Comparison of ENCODE assay signal across 11 cellular contexts in the genomic region with DNA sequence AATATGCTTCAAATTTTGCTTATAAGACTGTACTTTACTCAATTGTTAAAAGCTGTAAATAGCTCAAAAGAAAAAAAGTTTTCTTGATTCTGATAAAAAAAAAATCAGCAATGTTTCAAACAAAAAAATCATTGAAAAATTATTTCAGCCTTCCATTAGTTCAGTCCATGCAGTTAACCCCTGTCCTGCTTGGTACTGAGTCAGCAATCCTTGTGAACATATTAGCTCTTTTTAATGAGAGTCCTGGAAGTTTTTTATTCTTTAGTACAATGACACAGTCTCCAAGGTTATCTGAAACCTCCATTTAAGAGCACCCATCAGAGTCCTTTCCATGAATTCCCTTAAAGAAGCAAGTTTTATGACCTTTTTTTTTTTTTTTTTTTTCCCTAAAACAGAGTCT.
"Had no signal": no experiment of that assay in that cellular context is flagged by ENCODE, and none has a peak within 500 bp of the region (broad histone marks: within the 10 kb centered on the region; RNA-seq: fewer than 3 reads in every experiment).

No MANE protein-coding gene starts in this region.

- H3K4me2 ChIP-seq: GM23338 had no signal

- H3K9me3 ChIP-seq: HAP-1 had no signal

- H2AFZ ChIP-seq: GM23248, GM23338 had no signal

- H3K4me3 ChIP-seq: GM23248, GM23338, HAP-1 had no signal

- ATAC-seq: GM23338, HCT116 had no signal

- FAIRE-seq: H1, H54 had no signal

- DNase-seq: GM23248, GOT3, H7, H9, HCEC 1CT, HFFc6 had no signal

- H3K36me3 ChIP-seq: HAP-1 had no signal

- H3K9ac ChIP-seq: GM23248 had no signal

- H3K27ac ChIP-seq: GM23248 had no signal
